Comparison of ENCODE assay signal across 16 cellular contexts in genomic region chr10:75076387-75076786, GRCh38. TPM values are rescaled to one million over a fixed set of nuclear protein-coding genes. Genes with fewer than 3 reads are reported as not detected.
DNase-seq lines count a peak whose midpoint lies in the region; ATAC-seq, FAIRE-seq and TF ChIP-seq lines count a peak whose summit lies in the region.
"Had no signal": no experiment of that assay in that cellular context is flagged by ENCODE, and none has a peak within 500 bp of the region (broad histone marks: within the 10 kb centered on the region; RNA-seq: fewer than 3 reads in every experiment).

No MANE protein-coding gene starts in this region.

- no peak overlapping the region for H2BK12ac ChIP-seq in H9 (ENCODE audit: insufficient read length, low read depth, low read length)
- H2BK12ac ChIP-seq in H1 (ENCODE audit: low read depth, low read length), result peak overlapping the region; percentile 55; the same call in 1 of the 2 replicates
- H2BK12ac ChIP-seq in neuronal stem cell (ENCODE audit: low read length), result no peak overlapping the region

- H3K4me3 ChIP-seq in GM23338 (0 out of 2 replicates have a peak overlapping the region, but pooled peaks have one; percentile 6), H1 (ENCODE audit: extremely low read depth in 1 of 4, insufficient read depth in 2 of 4, low read depth in 3 of 4, low read length in 4 of 4) (no peak overlapping the region), neuronal stem cell (ENCODE audit: low read length in 2 of 2) (no peak overlapping the region)
- H3K4me3 ChIP-seq: A549 had no signal

- no peak overlapping the region for H2BK15ac ChIP-seq in H9 (ENCODE audit: low read depth, low read length)
- no peak overlapping the region for H2BK15ac ChIP-seq in H1 (ENCODE audit: low read length)
- no peak overlapping the region for H2BK15ac ChIP-seq in neuronal stem cell (ENCODE audit: low read length)

- H3K18ac ChIP-seq in H9 (ENCODE audit: insufficient read length, low read depth, low read length) (no peak overlapping the region), H1 (ENCODE audit: extremely low read depth, low read length) (no peak overlapping the region; the same call in 1 of the 2 replicates), neuronal stem cell (ENCODE audit: low read length) (no peak overlapping the region)

- H3K4ac ChIP-seq in H9 (ENCODE audit: low read depth, low read length) (no peak overlapping the region), H1 (replicated peaks; ENCODE audit: insufficient read length, low read depth, low read length) (no peak overlapping the region), neuronal stem cell (ENCODE audit: low read length) (no peak overlapping the region)

- H4K20me1 ChIP-seq in GM23338 (replicated peaks; ENCODE audit: insufficient read depth), result no peaks in the 10 kb centered on the region
- H4K20me1 ChIP-seq in H9 (ENCODE audit: control insufficient read depth, insufficient read depth, insufficient read length), result no peaks in the 10 kb centered on the region
- no peaks in the 10 kb centered on the region for H4K20me1 ChIP-seq in H1 (replicated peaks in 1 of 2; ENCODE audit: control insufficient read depth in 1 of 2, insufficient read depth in 2 of 2, low read length in 2 of 2)

- H2AFZ ChIP-seq in GM23338, result peak overlapping the region; percentile 25
- no peak overlapping the region for H2AFZ ChIP-seq in H9 (ENCODE audit: low read length)
- 0 out of 2 replicates have a peak overlapping the region, but pooled peaks have one; percentile 12 for H2AFZ ChIP-seq in H1 (ENCODE audit: low read length)
- H2AFZ ChIP-seq in neuronal stem cell (ENCODE audit: low read length), result peak overlapping the region; percentile 88

- H3K4me1 Mint-ChIP-seq in GM23338 (peaks cover 22% of the 10 kb centered on the region), H9 (peaks cover 34 to 38% of the 10 kb centered on the region in 2 experiments), endothelial cell (ENCODE audit: unreplicated experiment) (peaks cover 10% of the 10 kb centered on the region)
- H3K4me1 Mint-ChIP-seq: CD14-positive monocyte had no signal

- no peak overlapping the region for H2BK120ac ChIP-seq in H9 (ENCODE audit: low read depth, low read length, poor library complexity, severe bottlenecking)
- H2BK120ac ChIP-seq in H1 (replicated peaks; ENCODE audit: low read depth, low read length), result peak overlapping the region; percentile 5
- no peak overlapping the region for H2BK120ac ChIP-seq in neuronal stem cell (ENCODE audit: low read depth, low read length)

- H3K27ac ChIP-seq in GM23338 (ENCODE audit: low read depth) (no peak overlapping the region), H9 (ENCODE audit: insufficient read length, low read depth, low read length) (no peak overlapping the region), H1 (ENCODE audit: low read depth, low read length) (no peak overlapping the region), neuronal stem cell (replicated peaks; ENCODE audit: low read length) (no peak overlapping the region)
- H3K27ac ChIP-seq: A549 had no signal

- H3K56ac ChIP-seq in H9 (ENCODE audit: insufficient read length, low read depth, low read length), result no peak overlapping the region
- no peak overlapping the region for H3K56ac ChIP-seq in H1 (replicated peaks; ENCODE audit: insufficient read length, low read depth, low read length)

- no peak overlapping the region for H2BK20ac ChIP-seq in H9 (ENCODE audit: low read depth, low read length, poor library complexity, severe bottlenecking)
- H2BK20ac ChIP-seq in H1 (ENCODE audit: low read length), result peak overlapping the region; percentile 94

- H3F3A ChIP-seq in GM23338 (replicated peaks; ENCODE audit: low read depth), result peaks cover 2% of the 10 kb centered on the region; the same call in 1 of the 2 replicates

- H3K4me2 ChIP-seq in GM23338 (peak overlapping the region; percentile 43), H9 (ENCODE audit: insufficient read depth, insufficient read length, low read length) (no peak overlapping the region), H1 (ENCODE audit: insufficient read depth in 1 of 2, low read depth in 2 of 2, low read length in 2 of 2) (0 out of 4 replicates have a peak overlapping the region, but pooled peaks have one; percentile 2 to 13), neuronal stem cell (ENCODE audit: insufficient read depth, low read length, poor library complexity, severe bottlenecking) (no peak overlapping the region)
- H3K4me2 ChIP-seq: A549 had no signal

- no peaks in the 10 kb centered on the region for H3K23me2 ChIP-seq in H9 (ENCODE audit: insufficient read length, low read depth, low read length, poor library complexity, severe bottlenecking)
- H3K23me2 ChIP-seq in H1 (ENCODE audit: low read depth, low read length), result no peaks in the 10 kb centered on the region

- no peak for TF ChIP-seq RAD21 in H1 (IDR thresholded peaks at IDR 0.05 in 1 of 2, conservative IDR thresholded peaks at IDR 0.05 in 1 of 2; ENCODE audit: low read depth in 2 of 2, low read length in 2 of 2)

- no peak overlapping the region for H4K91ac ChIP-seq in H9 (ENCODE audit: insufficient read length, low read depth, low read length)
- H4K91ac ChIP-seq in H1 (replicated peaks; ENCODE audit: insufficient read length, low read length), result no peak overlapping the region
- H4K91ac ChIP-seq in neuronal stem cell (ENCODE audit: low read depth, low read length, poor library complexity), result no peak overlapping the region

- peaks cover 22% of the 10 kb centered on the region for H3K4me1 ChIP-seq in GM23338 (ENCODE audit: insufficient read depth)
- H3K4me1 ChIP-seq in H9 (ENCODE audit: insufficient read depth, low read length), result peaks cover 7% of the 10 kb centered on the region
- H3K4me1 ChIP-seq in H1 (replicated peaks in 1 of 4; ENCODE audit: control insufficient read depth in 3 of 4, insufficient read depth in 4 of 4, low read length in 3 of 4), result peaks cover 0 to 16% (median 6%) of the 10 kb centered on the region in 4 experiments; a peak in 4 of 7 replicates
- peaks cover 9 to 15% of the 10 kb centered on the region in 2 donors for H3K4me1 ChIP-seq in neuronal stem cell (ENCODE audit: control insufficient read depth in 2 of 2, insufficient read depth in 1 of 2, low read depth in 1 of 2, low read length in 2 of 2)
- H3K4me1 ChIP-seq: A549 had no signal

- H2BK5ac ChIP-seq in H9 (ENCODE audit: insufficient read length, low read length) (no peak overlapping the region), H1 (ENCODE audit: low read depth, low read length) (peak overlapping the region; percentile 66; the same call in 1 of the 2 replicates), neuronal stem cell (ENCODE audit: low read length) (no peak overlapping the region)

- H4K5ac ChIP-seq in H9 (ENCODE audit: insufficient read length, low read depth, low read length) (no peak overlapping the region), H1 (ENCODE audit: insufficient read length, low read depth, low read length) (no peak overlapping the region)

- no peak overlapping the region for H3K9ac ChIP-seq in H9 (ENCODE audit: extremely low read depth, insufficient read length, low read length)
- no peak overlapping the region for H3K9ac ChIP-seq in H1 (replicated peaks in 1 of 4; ENCODE audit: extremely low read depth in 1 of 4, low read depth in 3 of 4, low read length in 3 of 4)
- no peak overlapping the region for H3K9ac ChIP-seq in neuronal stem cell (ENCODE audit: low read depth, low read length, poor library complexity)

- H3K23ac ChIP-seq in H9 (ENCODE audit: insufficient read length, low read depth, low read length), result no peak overlapping the region
- H3K23ac ChIP-seq in H1 (ENCODE audit: insufficient read length), result no peak overlapping the region
- H3K23ac ChIP-seq in neuronal stem cell (ENCODE audit: low read depth, low read length, poor library complexity), result no peak overlapping the region

- no peak for FAIRE-seq in H1 (lab: Jason Lieb, UNC)
- FAIRE-seq: A549, D721Med, H54 had no signal

- H3K79me1 ChIP-seq in H9 (ENCODE audit: insufficient read depth, low read depth, low read length, poor library complexity, severe bottlenecking), result no peaks in the 10 kb centered on the region
- H3K79me1 ChIP-seq in H1 (ENCODE audit: low read depth, low read length), result no peaks in the 10 kb centered on the region
- peaks cover 2% of the 10 kb centered on the region for H3K79me1 ChIP-seq in neuronal stem cell (ENCODE audit: low read depth, low read length)

- H3K36me3 Mint-ChIP-seq in GM23338 (ENCODE audit: low read depth) (no peaks in the 10 kb centered on the region), H9 (ENCODE audit: insufficient read depth in 1 of 3, low read depth in 3 of 3) (peaks cover 0 to 5% (median 1%) of the 10 kb centered on the region in 3 experiments; a peak in 3 of 7 replicates), endothelial cell (ENCODE audit: low read depth, unreplicated experiment) (no peaks in the 10 kb centered on the region)
- H3K36me3 Mint-ChIP-seq: CD14-positive monocyte; CD8-positive, alpha-beta T cell had no signal

- H3K27ac Mint-ChIP-seq in GM23338 (no peak overlapping the region), H9 (peak overlapping the region; percentile 13 to 32 (median 16); a peak in 4 of 7 replicates), endothelial cell (ENCODE audit: unreplicated experiment) (no peak overlapping the region)
- H3K27ac Mint-ChIP-seq: CD14-positive monocyte; CD8-positive, alpha-beta T cell had no signal

- H3K36me3 ChIP-seq in GM23338 (ENCODE audit: insufficient read depth) (no peaks in the 10 kb centered on the region), H1 (ENCODE audit: control insufficient read depth in 2 of 4, insufficient read depth in 4 of 4, low read length in 3 of 4) (no peaks in the 10 kb centered on the region), neuronal stem cell (replicated peaks in 1 of 2; ENCODE audit: control insufficient read depth in 2 of 2, insufficient read depth in 2 of 2, low read length in 2 of 2) (no peaks in the 10 kb centered on the region)

- no peak overlapping the region for H3K14ac ChIP-seq in H9 (ENCODE audit: insufficient read depth, low read length)
- no peak overlapping the region for H3K14ac ChIP-seq in H1 (ENCODE audit: insufficient read length)
- H3K14ac ChIP-seq in neuronal stem cell (ENCODE audit: low read length), result no peak overlapping the region

- ATAC-seq in GM23338, result peak; percentile 91
- ATAC-seq: CD8-positive, alpha-beta T cell had no signal

- H4K8ac ChIP-seq in H9 (replicated peaks; ENCODE audit: insufficient read length, low read depth, low read length), result no peak overlapping the region
- no peak overlapping the region for H4K8ac ChIP-seq in H1 (ENCODE audit: extremely low read depth, insufficient read depth, low read length)
- no peak overlapping the region for H4K8ac ChIP-seq in neuronal stem cell (ENCODE audit: low read depth, low read length)

- peaks cover 4% of the 10 kb centered on the region; the same call in 1 of the 3 replicates for H3K9me3 Mint-ChIP-seq in GM23338
- peaks cover 2 to 4% of the 10 kb centered on the region in 2 experiments for H3K9me3 Mint-ChIP-seq in H9
- H3K9me3 Mint-ChIP-seq in endothelial cell (ENCODE audit: unreplicated experiment), result no peaks in the 10 kb centered on the region

- TF ChIP-seq POLR2A in H1 (IDR thresholded peaks at IDR 0.05; ENCODE audit: control extremely low read depth in 1 of 2, low read depth in 2 of 2, low read length in 2 of 2), result no peak

- no peak overlapping the region for H3T11ph ChIP-seq in H9 (ENCODE audit: low read length)

- H3K27me3 Mint-ChIP-seq in GM23338 (ENCODE audit: insufficient read depth, low read depth, poor library complexity), result peaks cover 5% of the 10 kb centered on the region
- peaks cover 9% of the 10 kb centered on the region for H3K27me3 Mint-ChIP-seq in H9 (ENCODE audit: low read depth)
- H3K27me3 Mint-ChIP-seq in endothelial cell (ENCODE audit: unreplicated experiment), result peaks cover 8% of the 10 kb centered on the region

- POLR2A ChIA-PET in H1 (lab: Charles Lee; ENCODE audit: partially characterized antibody), result no interaction called here

- H3K27me3 ChIP-seq in GM23338 (ENCODE audit: insufficient read depth), result no peaks in the 10 kb centered on the region
- no peaks in the 10 kb centered on the region for H3K27me3 ChIP-seq in H9 (ENCODE audit: insufficient read depth, low read length)
- no peaks in the 10 kb centered on the region for H3K27me3 ChIP-seq in H1 (replicated peaks in 1 of 4; ENCODE audit: control insufficient read depth in 3 of 4, extremely low read depth in 1 of 4, insufficient read depth in 3 of 4, low read length in 3 of 4)
- H3K27me3 ChIP-seq in neuronal stem cell (ENCODE audit: control insufficient read depth in 3 of 3, insufficient read depth in 3 of 3, low read depth in 1 of 3, low read length in 3 of 3), result no peaks in the 10 kb centered on the region

- H3K9me3 ChIP-seq in H9 (ENCODE audit: control insufficient read depth, low read depth, low read length) (no peaks in the 10 kb centered on the region), H1 (ENCODE audit: insufficient read depth in 2 of 2, low read depth in 1 of 2, low read length in 1 of 2) (no peaks in the 10 kb centered on the region; a peak in 1 of 4 replicates), neuronal stem cell (replicated peaks in 1 of 2; ENCODE audit: control insufficient read depth in 2 of 2, insufficient read depth in 1 of 2, low read depth in 1 of 2, low read length in 2 of 2) (peaks cover 2 to 4% of the 10 kb centered on the region in 2 donors)
- H3K9me3 ChIP-seq: A549 had no signal

- no peaks in the 10 kb centered on the region for H3K79me2 ChIP-seq in GM23338 (replicated peaks; ENCODE audit: insufficient read depth)
- no peaks in the 10 kb centered on the region for H3K79me2 ChIP-seq in H9 (ENCODE audit: insufficient read depth, low read length)
- H3K79me2 ChIP-seq in H1 (ENCODE audit: control insufficient read depth in 1 of 2, insufficient read depth in 2 of 2, low read length in 2 of 2), result no peaks in the 10 kb centered on the region

- CTCF ChIA-PET in H1 (lab: Charles Lee; ENCODE audit: partially characterized antibody), result interaction anchor here (0.6 to 2.3 kb wide), 6 partner anchors 14 to 32 kb away, joined by 3 to 12 read pairs (median 4); a partner anchor contains a TSS

- no CpG with 5 or more reads among the region's 7 CpGs for WGBS in H9 (ENCODE audit: extremely low coverage, insufficient read length, low lambda C conversion rate)
- WGBS in H1 (ENCODE audit: extremely low coverage in 1 of 2, insufficient coverage in 1 of 2, insufficient read length in 1 of 2, insufficient replicate concordance in 2 of 2, low coverage in 1 of 2, low lambda C conversion rate in 2 of 2, missing lambda C conversion rate in 1 of 2), 2 experiments, result 73% methylated on average over 7 of the region's 7 CpGs; no CpG with 5 or more reads in 1 of the 2 experiments
- no CpG with 5 or more reads among the region's 7 CpGs for WGBS in neuronal stem cell (ENCODE audit: extremely low coverage in 2 of 2, insufficient read length in 2 of 2, insufficient replicate concordance in 1 of 2), 2 donors

- H2AK5ac ChIP-seq in H9 (ENCODE audit: insufficient read length, low read length), result no peak overlapping the region
- no peak overlapping the region for H2AK5ac ChIP-seq in H1 (ENCODE audit: low read depth, low read length)
- H2AK5ac ChIP-seq in neuronal stem cell (ENCODE audit: low read depth, low read length), result no peak overlapping the region

- H3K9me2 ChIP-seq in GM23338 (ENCODE audit: insufficient read depth), result 0 out of 2 replicates have a peak, but pooled peaks cover 5% of the 10 kb centered on the region

- H3K4me3 Mint-ChIP-seq in GM23338 (no peak overlapping the region), H9 (peak overlapping the region in 1 of 2 experiments; percentile 0; a peak in 1 of 5 replicates), endothelial cell (ENCODE audit: unreplicated experiment) (no peak overlapping the region)
- H3K4me3 Mint-ChIP-seq: CD14-positive monocyte; CD8-positive, alpha-beta T cell had no signal

- TF ChIP-seq EP300 in H1 (IDR thresholded peaks at IDR 0.05; ENCODE audit: borderline replicate concordance in 1 of 2, low read depth in 2 of 2, low read length in 2 of 2), result no peak

- peak; percentile 48 for DNase-seq in GM23338 (ENCODE audit: low spot score)
- peak; percentile 57 for DNase-seq in H9
- DNase-seq in H1 (ENCODE audit: low read depth in 1 of 2, low spot score in 2 of 2), result no peak
- no peak for DNase-seq in neuronal stem cell (ENCODE audit: low spot score)
- no peak for DNase-seq in activated CD4-positive, CD25-positive, alpha-beta regulatory T cell (lab: John Stamatoyannopoulos, UW)
- DNase-seq in endothelial cell (ENCODE audit: low spot score), result no peak
- DNase-seq: CD8-positive, alpha-beta T cell; COR-L47; DMS153; DMS79 treated with DMSO at 0.1 percent for 48 hours; EL; GDM1 had no signal

- TF ChIP-seq CTCF in GM23338 (conservative IDR thresholded peaks at IDR 0.05; ENCODE audit: low read depth in 2 of 2), result 0 out of 4 replicates have a peak, but pooled peaks of 1 of the 2 experiments have one; percentile 2
- no peak for TF ChIP-seq CTCF in H9 (conservative IDR thresholded peaks at IDR 0.05)
- TF ChIP-seq CTCF in H1 (IDR thresholded peaks at IDR 0.05; ENCODE audit: control extremely low read depth in 1 of 3, insufficient read depth in 1 of 3, low read depth in 1 of 3, low read length in 3 of 3), result no peak
- TF ChIP-seq CTCF in endothelial cell (IDR thresholded peaks at IDR 0.05; ENCODE audit: unreplicated experiment), result no peak

RNA-seq across cellular contexts. Expression of gene SAMD8, which starts 35.1 kb away (rescaled TPM):
- 26.4 and 28.4 TPM in 2 replicates for total RNA-seq in GM23338 (2014; rRNA removed; shearing (Covaris generic))
- 6.4 and 7.8 TPM in 2 replicates for polyA plus RNA-seq in GM23338 (2016; fragmentation: Nextera tagmentation; extraction: Ambion mirVana)
- 16.7 and 18.8 TPM in 2 replicates for total RNA-seq in H9 (2021)
- 16.6 and 20.9 TPM in 2 replicates for total RNA-seq in H1 (2021; fragmentation: NEBNext Ultra II Directional; extraction: Animal tissue kit (Norgen Biotek cat#: 25700))
- polyA plus RNA-seq in H1 (2011; rRNA removed), result 9.3 and 11.7 TPM in 2 replicates
- 10.1 TPM for polyA plus RNA-seq in H1 (2011; cell fraction: cytosol; rRNA removed)
- polyA plus RNA-seq in H1 (2011; cell fraction: nucleus; rRNA removed), result 6.1 TPM
- 4.6 to 8.5 TPM (median 6.8 TPM) in 4 replicates for polyA plus RNA-seq in H1 (2012, experiment 1 of 2)
- 1.3 TPM for polyA plus RNA-seq in H1 (2012, experiment 2 of 2)
- 10.8 TPM for polyA plus RNA-seq in H1 (2013, experiment 1 of 2)
- 11.6 TPM for polyA plus RNA-seq in H1 (2013, experiment 2 of 2)
- 37.7 and 50.7 TPM in 2 replicates for polyA minus RNA-seq in H1 (2011; rRNA and poly(A)+ RNA removed)
- 11.7 TPM for polyA minus RNA-seq in H1 (2011; cell fraction: cytosol; rRNA and poly(A)+ RNA removed)
- polyA minus RNA-seq in H1 (2011; cell fraction: nucleus; rRNA and poly(A)+ RNA removed), result 22.2 TPM
- 11.4 TPM for polyA plus RNA-seq in neuronal stem cell (2013, experiment 1 of 2)
- polyA plus RNA-seq in neuronal stem cell (2013, experiment 2 of 2), result 12.2 TPM
- 29.0 TPM for total RNA-seq in endothelial cell (ENCODE audit: unreplicated experiment)

Comparison
In these comparisons a context has a peak if more than half of its experiments do, and no peak if none do; other contexts are left out.
1. DNase-seq: peak in GM23338 (single experiment) and H9 (single experiment); none in H1 (0 of 2), neuronal stem cell (single experiment), activated CD4-positive, CD25-positive, alpha-beta regulatory T cell (0 of 4) and endothelial cell (single experiment).
2. H3K4me2 ChIP-seq: peak in GM23338 (single experiment) and H1 (2 of 2); none in H9 (single experiment) and neuronal stem cell (single experiment).
3. H3K27ac Mint-ChIP-seq: peak in H9 (3 of 3); none in GM23338 (single experiment) and endothelial cell (single experiment).